31 cellular contexts compared by ENCODE assay signal in the genomic region with DNA sequence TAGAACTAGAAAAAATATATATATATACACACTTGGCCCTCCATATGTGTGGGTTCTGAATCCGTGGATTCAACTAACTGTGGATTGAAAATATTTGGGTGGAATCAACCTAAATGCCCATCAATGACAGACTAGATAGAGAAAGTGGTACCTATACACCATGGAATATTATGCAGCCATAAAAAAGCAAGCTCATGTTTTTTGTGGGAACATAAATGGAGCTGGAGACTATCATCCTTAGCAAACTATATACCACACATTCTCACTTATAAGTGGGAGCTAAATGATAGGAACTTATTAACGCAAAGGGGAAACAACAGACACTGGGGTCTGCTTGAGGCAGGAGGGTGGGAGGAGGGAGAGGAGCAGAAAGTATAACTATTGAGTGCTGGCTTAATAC. TPM values are rescaled to one million over a fixed set of nuclear protein-coding genes. Genes with fewer than 3 reads are reported as not detected.
"Had no signal": no experiment of that assay in that cellular context is flagged by ENCODE, and none has a peak within 500 bp of the region (broad histone marks: within the 10 kb centered on the region; RNA-seq: fewer than 3 reads in every experiment).

No MANE protein-coding gene starts in this region.

- H3K9me3 ChIP-seq: stomach, suprapubic skin, testis, thoracic aorta, thyroid gland, tibial artery, tibial nerve, transverse colon, upper lobe of left lung, upper lobe of right lung, uterus, vagina had no signal

- DNase-seq: stimulated activated CD4-positive, alpha-beta T cell treated with anti-CD3 and anti-CD28 coated beads, Interleukin-2, amount 100 ng/mL, for 48 hours; stimulated activated CD4-positive, alpha-beta T cell treated with anti-CD3 and anti-CD28 coated beads, Interleukin-4, amount 100 ng/mL, for 1 hour; stimulated activated CD4-positive, alpha-beta T cell treated with anti-CD3 and anti-CD28 coated beads, Interleukin-4, amount 100 ng/mL, for 24 hours; stimulated activated CD4-positive, alpha-beta T cell treated with anti-CD3 and anti-CD28 coated beads, Interleukin-4, amount 100 ng/mL, for 4 hours; stimulated activated CD8-positive, alpha-beta memory T cell treated with anti-CD3 and anti-CD28 coated beads, Interleukin-4, amount 100 ng/mL, for 48 hours; stimulated activated naive B cell treated with anti-CD40 and anti-IgM and Interleukin-4, amounts not matched to agents 10 μg/mL and 1 μg/mL and 100 μg/mL, for 72 hours; stimulated activated naive CD4-positive, alpha-beta T cell; stimulated activated naive CD4-positive, alpha-beta T cell treated with Interleukin-2 at 50 U/mL for 16 hours; stimulated activated naive CD8-positive, alpha-beta T cell treated with anti-CD3 and anti-CD28 coated beads, Interleukin-15, amount 100 ng/mL, for 72 hours; stimulated activated naive CD8-positive, alpha-beta T cell treated with anti-CD3 and anti-CD28 coated beads, Interleukin-15, Interleukin-2, amounts not matched to agents 100 U/mL and 50 U/mL, for 24 hours; stomach; substantia nigra; testis; thyroid gland; tibial artery; transverse colon; trophoblast cell; upper lobe of left lung; upper lobe of right lung; uterus had no signal

- H3K4me3 ChIP-seq: stomach, suprapubic skin, testis, thoracic aorta, thyroid gland, tibial artery, tibial nerve, transverse colon, upper lobe of left lung, upper lobe of right lung, uterus, vagina had no signal

- FAIRE-seq: urothelium cell line had no signal

- H3K36me3 ChIP-seq: stomach, suprapubic skin, thoracic aorta, thyroid gland, tibial artery, tibial nerve, upper lobe of left lung, upper lobe of right lung, uterus, vagina had no signal

- ATAC-seq: stimulated activated effector memory CD8-positive, alpha-beta T cell treated with anti-CD3 and anti-CD28 coated beads, Interleukin-12 subunit alpha, Interleukin-12 subunit beta, amount 100 ng/mL, for 72 hours; stimulated activated memory B cell treated with anti-CD40 and anti-IgM and Interleukin-4, amounts not matched to agents 10 μg/mL and 1 μg/mL and 100 μg/mL, for 72 hours; stimulated activated naive B cell treated with anti-CD40 and anti-IgM and Interleukin-4, amounts not matched to agents 10 μg/mL and 1 μg/mL and 100 μg/mL, for 72 hours; stimulated activated naive CD8-positive, alpha-beta T cell treated with anti-CD3 and anti-CD28 coated beads, Interleukin-15, amount 100 ng/mL, for 72 hours; stimulated activated naive CD8-positive, alpha-beta T cell treated with anti-CD3 and anti-CD28 coated beads, Interleukin-15, Interleukin-2, amounts not matched to agents 100 U/mL and 50 U/mL, for 24 hours; upper lobe of right lung had no signal

- H3K27ac ChIP-seq: stomach, suprapubic skin, testis, thoracic aorta, thyroid gland, tibial artery, tibial nerve, transverse colon, upper lobe of left lung, upper lobe of right lung, uterus, vagina had no signal

- H3K27me3 ChIP-seq: stomach, suprapubic skin, testis, thyroid gland, tibial artery, tibial nerve, transverse colon, upper lobe of left lung, upper lobe of right lung, uterus, vagina had no signal

- H3K4me1 ChIP-seq: stomach, suprapubic skin, testis, thyroid gland, tibial artery, tibial nerve, transverse colon, upper lobe of left lung, upper lobe of right lung, uterus, vagina had no signal

RNA-seq across cellular contexts. Expression of a gene that starts 28.0 kb away (rescaled TPM):
- total RNA-seq: suprapubic skin, temporal lobe, thoracic aorta, thyroid gland, tibial nerve, transverse colon, upper lobe of right lung, ureter, urinary bladder, uterus, vagina had no signal
- polyA plus RNA-seq: stomach, urinary bladder had no signal

RNA-seq across cellular contexts. Expression of a gene that starts 37.6 kb away (rescaled TPM):
- total RNA-seq: subcutaneous adipose tissue, suprapubic skin, temporal lobe, thoracic aorta, tibial nerve, transverse colon, upper lobe of left lung, upper lobe of right lung, ureter, urinary bladder, uterus, vagina had no signal
- polyA plus RNA-seq: stomach, urinary bladder had no signal
